Comparison of ENCODE assay signal across 1 cellular context in genomic region chr19:10230904-10231623, GRCh38.
TF ChIP-seq lines count a peak whose summit lies in the region.

S1PR2 (minus strand) TSS chr19:10231331; CDS start chr19:10224905, 6,426 bp downstream.

TF ChIP-seq in K562, 482 proteins besides CTCF, POLR2A, EP300 and RAD21 (continued from another document and continues in another):
- TF ChIP-seq, protein P1, sequence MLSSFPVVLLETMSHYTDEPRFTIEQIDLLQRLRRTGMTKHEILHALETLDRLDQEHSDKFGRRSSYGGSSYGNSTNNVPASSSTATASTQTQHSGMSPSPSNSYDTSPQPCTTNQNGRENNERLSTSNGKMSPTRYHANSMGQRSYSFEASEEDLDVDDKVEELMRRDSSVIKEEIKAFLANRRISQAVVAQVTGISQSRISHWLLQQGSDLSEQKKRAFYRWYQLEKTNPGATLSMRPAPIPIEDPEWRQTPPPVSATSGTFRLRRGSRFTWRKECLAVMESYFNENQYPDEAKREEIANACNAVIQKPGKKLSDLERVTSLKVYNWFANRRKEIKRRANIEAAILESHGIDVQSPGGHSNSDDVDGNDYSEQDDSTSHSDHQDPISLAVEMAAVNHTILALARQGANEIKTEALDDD (IDR thresholded peaks at IDR 0.05) = no peak
- no peak for TF ChIP-seq HDAC8 (tag; IDR thresholded peaks at IDR 0.05)
- no peak for TF ChIP-seq TGIF2 (CRISPR knock-in tag; IDR thresholded peaks at IDR 0.05)
- no peak for TF ChIP-seq NEUROD1 (IDR thresholded peaks at IDR 0.05; ENCODE audit: borderline replicate concordance, low read depth, low read length, partially characterized antibody)
- no peak for TF ChIP-seq PRPF4 (IDR thresholded peaks at IDR 0.05; ENCODE audit: insufficient read depth, low read depth, low read length, poor library complexity, severe bottlenecking)
- TF ChIP-seq HEY1 (CRISPR knock-in tag; IDR thresholded peaks at IDR 0.05; ENCODE audit: borderline replicate concordance) = no peak
- TF ChIP-seq SOX6 (IDR thresholded peaks at IDR 0.05) = no peak
- no peak for TF ChIP-seq MAFG (tag; conservative IDR thresholded peaks at IDR 0.05)
- no peak for TF ChIP-seq ZNF668 (CRISPR knock-in tag; IDR thresholded peaks at IDR 0.05)
- TF ChIP-seq MYNN (IDR thresholded peaks at IDR 0.05) = no peak
- TF ChIP-seq MYNN (CRISPR knock-in tag; IDR thresholded peaks at IDR 0.05) = no peak
- TF ChIP-seq TBL1XR1 (IDR thresholded peaks at IDR 0.05; ENCODE audit: low read length in 2 of 2) = peak in 1 of 2 experiments; percentile 63; a peak in 1 of 4 replicates
- TF ChIP-seq, protein P2, sequence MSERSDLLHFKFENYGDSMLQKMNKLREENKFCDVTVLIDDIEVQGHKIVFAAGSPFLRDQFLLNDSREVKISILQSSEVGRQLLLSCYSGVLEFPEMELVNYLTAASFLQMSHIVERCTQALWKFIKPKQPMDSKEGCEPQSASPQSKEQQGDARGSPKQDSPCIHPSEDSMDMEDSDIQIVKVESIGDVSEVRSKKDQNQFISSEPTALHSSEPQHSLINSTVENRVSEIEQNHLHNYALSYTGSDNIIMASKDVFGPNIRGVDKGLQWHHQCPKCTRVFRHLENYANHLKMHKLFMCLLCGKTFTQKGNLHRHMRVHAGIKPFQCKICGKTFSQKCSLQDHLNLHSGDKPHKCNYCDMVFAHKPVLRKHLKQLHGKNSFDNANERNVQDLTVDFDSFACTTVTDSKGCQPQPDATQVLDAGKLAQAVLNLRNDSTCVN (CRISPR knock-in tag; IDR thresholded peaks at IDR 0.05) = no peak
- no peak for TF ChIP-seq PHF21A (IDR thresholded peaks at IDR 0.05; ENCODE audit: borderline replicate concordance, low read depth)
- no peak for TF ChIP-seq BDP1 (IDR thresholded peaks at IDR 0.05; ENCODE audit: insufficient read depth, insufficient read length)
- TF ChIP-seq ARNT (IDR thresholded peaks at IDR 0.05) = no peak
- TF ChIP-seq, protein P3, sequence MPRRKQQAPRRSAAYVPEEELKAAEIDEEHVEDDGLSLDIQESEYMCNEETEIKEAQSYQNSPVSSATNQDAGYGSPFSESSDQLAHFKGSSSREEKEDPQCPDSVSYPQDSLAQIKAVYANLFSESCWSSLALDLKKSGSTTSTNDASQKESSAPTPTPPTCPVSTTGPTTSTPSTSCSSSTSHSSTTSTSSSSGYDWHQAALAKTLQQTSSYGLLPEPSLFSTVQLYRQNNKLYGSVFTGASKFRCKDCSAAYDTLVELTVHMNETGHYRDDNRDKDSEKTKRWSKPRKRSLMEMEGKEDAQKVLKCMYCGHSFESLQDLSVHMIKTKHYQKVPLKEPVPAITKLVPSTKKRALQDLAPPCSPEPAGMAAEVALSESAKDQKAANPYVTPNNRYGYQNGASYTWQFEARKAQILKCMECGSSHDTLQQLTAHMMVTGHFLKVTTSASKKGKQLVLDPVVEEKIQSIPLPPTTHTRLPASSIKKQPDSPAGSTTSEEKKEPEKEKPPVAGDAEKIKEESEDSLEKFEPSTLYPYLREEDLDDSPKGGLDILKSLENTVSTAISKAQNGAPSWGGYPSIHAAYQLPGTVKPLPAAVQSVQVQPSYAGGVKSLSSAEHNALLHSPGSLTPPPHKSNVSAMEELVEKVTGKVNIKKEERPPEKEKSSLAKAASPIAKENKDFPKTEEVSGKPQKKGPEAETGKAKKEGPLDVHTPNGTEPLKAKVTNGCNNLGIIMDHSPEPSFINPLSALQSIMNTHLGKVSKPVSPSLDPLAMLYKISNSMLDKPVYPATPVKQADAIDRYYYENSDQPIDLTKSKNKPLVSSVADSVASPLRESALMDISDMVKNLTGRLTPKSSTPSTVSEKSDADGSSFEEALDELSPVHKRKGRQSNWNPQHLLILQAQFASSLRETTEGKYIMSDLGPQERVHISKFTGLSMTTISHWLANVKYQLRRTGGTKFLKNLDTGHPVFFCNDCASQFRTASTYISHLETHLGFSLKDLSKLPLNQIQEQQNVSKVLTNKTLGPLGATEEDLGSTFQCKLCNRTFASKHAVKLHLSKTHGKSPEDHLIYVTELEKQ (CRISPR knock-in tag; IDR thresholded peaks at IDR 0.05) = no peak
- no peak for TF ChIP-seq ZNF354B (CRISPR knock-in tag; IDR thresholded peaks at IDR 0.05)
- no peak for TF ChIP-seq TRIM28 (IDR thresholded peaks at IDR 0.05)
- no peak for TF ChIP-seq ZNF583 (CRISPR knock-in tag; IDR thresholded peaks at IDR 0.05)
- no peak for TF ChIP-seq ARID1B (IDR thresholded peaks at IDR 0.05)
- no peak for TF ChIP-seq HOXB6 (CRISPR knock-in tag; IDR thresholded peaks at IDR 0.05; ENCODE audit: borderline replicate concordance)
- TF ChIP-seq ZNF253 (CRISPR knock-in tag; conservative IDR thresholded peaks at IDR 0.05) = no peak
- no peak for TF ChIP-seq AFF4 (CRISPR knock-in tag; IDR thresholded peaks at IDR 0.05)
- peak; percentile 29 for TF ChIP-seq SMAD1 (IDR thresholded peaks at IDR 0.05; ENCODE audit: low read depth, low read length, partially characterized antibody)
- TF ChIP-seq MEF2D (tag; conservative IDR thresholded peaks at IDR 0.05; ENCODE audit: low read depth) = no peak
- no peak for TF ChIP-seq SIRT6 (IDR thresholded peaks at IDR 0.05; ENCODE audit: low read depth, low read length)
- no peak for TF ChIP-seq ZNF133 (CRISPR knock-in tag; IDR thresholded peaks at IDR 0.05)
- no peak for TF ChIP-seq JUND (IDR thresholded peaks at IDR 0.05; ENCODE audit: borderline replicate concordance, low read depth, low read length)
- TF ChIP-seq JUND (tag; IDR thresholded peaks at IDR 0.05; ENCODE audit: borderline replicate concordance, low read depth, low read length) = peak; percentile 45; the same call in 1 of the 3 replicates
- TF ChIP-seq, protein P4, sequence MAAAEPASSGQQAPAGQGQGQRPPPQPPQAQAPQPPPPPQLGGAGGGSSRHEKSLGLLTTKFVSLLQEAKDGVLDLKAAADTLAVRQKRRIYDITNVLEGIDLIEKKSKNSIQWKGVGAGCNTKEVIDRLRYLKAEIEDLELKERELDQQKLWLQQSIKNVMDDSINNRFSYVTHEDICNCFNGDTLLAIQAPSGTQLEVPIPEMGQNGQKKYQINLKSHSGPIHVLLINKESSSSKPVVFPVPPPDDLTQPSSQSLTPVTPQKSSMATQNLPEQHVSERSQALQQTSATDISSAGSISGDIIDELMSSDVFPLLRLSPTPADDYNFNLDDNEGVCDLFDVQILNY (CRISPR knock-in tag; IDR thresholded peaks at IDR 0.05) = no peak
- TF ChIP-seq ZC3H8 (IDR thresholded peaks at IDR 0.05) = no peak
- no peak for TF ChIP-seq ZNF551 (CRISPR knock-in tag; IDR thresholded peaks at IDR 0.05)
- no peak for TF ChIP-seq ZNF316 (IDR thresholded peaks at IDR 0.05)
- no peak for TF ChIP-seq NCOA2 (IDR thresholded peaks at IDR 0.05; ENCODE audit: partially characterized antibody in 2 of 2)
- no peak for TF ChIP-seq ZC3H11A (IDR thresholded peaks at IDR 0.05; ENCODE audit: low read depth, low read length)
- TF ChIP-seq PCBP1 (IDR thresholded peaks at IDR 0.05; ENCODE audit: low read depth, low read length, poor library complexity, severe bottlenecking) = peak; percentile 82
- TF ChIP-seq, protein P5, sequence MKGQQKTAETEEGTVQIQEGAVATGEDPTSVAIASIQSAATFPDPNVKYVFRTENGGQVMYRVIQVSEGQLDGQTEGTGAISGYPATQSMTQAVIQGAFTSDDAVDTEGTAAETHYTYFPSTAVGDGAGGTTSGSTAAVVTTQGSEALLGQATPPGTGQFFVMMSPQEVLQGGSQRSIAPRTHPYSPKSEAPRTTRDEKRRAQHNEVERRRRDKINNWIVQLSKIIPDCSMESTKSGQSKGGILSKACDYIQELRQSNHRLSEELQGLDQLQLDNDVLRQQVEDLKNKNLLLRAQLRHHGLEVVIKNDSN (CRISPR knock-in tag; IDR thresholded peaks at IDR 0.05) = no peak
- peak; percentile 94 for TF ChIP-seq CREM (IDR thresholded peaks at IDR 0.05; ENCODE audit: low read depth)
- TF ChIP-seq POU5F1 (IDR thresholded peaks at IDR 0.05; ENCODE audit: borderline replicate concordance, low read depth, low read length, partially characterized antibody) = no peak
- TF ChIP-seq ILK (tag; IDR thresholded peaks at IDR 0.05; ENCODE audit: borderline replicate concordance, low read depth) = no peak
- peak; percentile 20 for TF ChIP-seq KDM5B (IDR thresholded peaks at IDR 0.05; ENCODE audit: insufficient replicate concordance, low read depth, low read length)
- TF ChIP-seq KAT8 (IDR thresholded peaks at IDR 0.05; ENCODE audit: low read depth) = no peak
- TF ChIP-seq MEF2A (IDR thresholded peaks at IDR 0.05; ENCODE audit: control insufficient read depth, low read depth, low read length) = no peak
- TF ChIP-seq, protein P6, sequence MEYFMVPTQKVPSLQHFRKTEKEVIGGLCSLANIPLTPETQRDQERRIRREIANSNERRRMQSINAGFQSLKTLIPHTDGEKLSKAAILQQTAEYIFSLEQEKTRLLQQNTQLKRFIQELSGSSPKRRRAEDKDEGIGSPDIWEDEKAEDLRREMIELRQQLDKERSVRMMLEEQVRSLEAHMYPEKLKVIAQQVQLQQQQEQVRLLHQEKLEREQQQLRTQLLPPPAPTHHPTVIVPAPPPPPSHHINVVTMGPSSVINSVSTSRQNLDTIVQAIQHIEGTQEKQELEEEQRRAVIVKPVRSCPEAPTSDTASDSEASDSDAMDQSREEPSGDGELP (CRISPR knock-in tag; IDR thresholded peaks at IDR 0.05; ENCODE audit: borderline replicate concordance) = peak; percentile 31; the same call in 1 of the 2 replicates
- TF ChIP-seq ZEB2 (IDR thresholded peaks at IDR 0.05) = no peak
- no peak for TF ChIP-seq ADNP (tag; IDR thresholded peaks at IDR 0.05)
- no peak for TF ChIP-seq IRF1 (CRISPR knock-in tag; IDR thresholded peaks at IDR 0.05; ENCODE audit: borderline replicate concordance)
- no peak for TF ChIP-seq PURB (CRISPR knock-in tag; IDR thresholded peaks at IDR 0.05; ENCODE audit: low read depth)
- TF ChIP-seq RNF2 (IDR thresholded peaks at IDR 0.05) = no peak
- no peak for TF ChIP-seq SIX5 (IDR thresholded peaks at IDR 0.05; ENCODE audit: borderline replicate concordance in 1 of 2, insufficient read depth in 1 of 2, low read depth in 1 of 2, low read length in 2 of 2)
- TF ChIP-seq ZZZ3 (IDR thresholded peaks at IDR 0.05) = no peak
- no peak for TF ChIP-seq ZNF24 (IDR thresholded peaks at IDR 0.05)
- TF ChIP-seq, protein P7, sequence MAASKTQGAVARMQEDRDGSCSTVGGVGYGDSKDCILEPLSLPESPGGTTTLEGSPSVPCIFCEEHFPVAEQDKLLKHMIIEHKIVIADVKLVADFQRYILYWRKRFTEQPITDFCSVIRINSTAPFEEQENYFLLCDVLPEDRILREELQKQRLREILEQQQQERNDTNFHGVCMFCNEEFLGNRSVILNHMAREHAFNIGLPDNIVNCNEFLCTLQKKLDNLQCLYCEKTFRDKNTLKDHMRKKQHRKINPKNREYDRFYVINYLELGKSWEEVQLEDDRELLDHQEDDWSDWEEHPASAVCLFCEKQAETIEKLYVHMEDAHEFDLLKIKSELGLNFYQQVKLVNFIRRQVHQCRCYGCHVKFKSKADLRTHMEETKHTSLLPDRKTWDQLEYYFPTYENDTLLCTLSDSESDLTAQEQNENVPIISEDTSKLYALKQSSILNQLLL (CRISPR knock-in tag; IDR thresholded peaks at IDR 0.05; ENCODE audit: borderline replicate concordance) = no peak
- no peak for TF ChIP-seq ETS2 (tag; IDR thresholded peaks at IDR 0.05; ENCODE audit: borderline replicate concordance, poor library complexity, severe bottlenecking)
- TF ChIP-seq FOXA3 (CRISPR knock-in tag; conservative IDR thresholded peaks at IDR 0.05 in 1 of 2, IDR thresholded peaks at IDR 0.05 in 1 of 2) = no peak
- TF ChIP-seq ZFP1 (CRISPR knock-in tag; IDR thresholded peaks at IDR 0.05) = no peak
- 0 out of 2 replicates have a peak, but pooled peaks have one; percentile 26 for TF ChIP-seq MBD2 (IDR thresholded peaks at IDR 0.05; ENCODE audit: borderline replicate concordance, low read depth)
- TF ChIP-seq, protein P8, sequence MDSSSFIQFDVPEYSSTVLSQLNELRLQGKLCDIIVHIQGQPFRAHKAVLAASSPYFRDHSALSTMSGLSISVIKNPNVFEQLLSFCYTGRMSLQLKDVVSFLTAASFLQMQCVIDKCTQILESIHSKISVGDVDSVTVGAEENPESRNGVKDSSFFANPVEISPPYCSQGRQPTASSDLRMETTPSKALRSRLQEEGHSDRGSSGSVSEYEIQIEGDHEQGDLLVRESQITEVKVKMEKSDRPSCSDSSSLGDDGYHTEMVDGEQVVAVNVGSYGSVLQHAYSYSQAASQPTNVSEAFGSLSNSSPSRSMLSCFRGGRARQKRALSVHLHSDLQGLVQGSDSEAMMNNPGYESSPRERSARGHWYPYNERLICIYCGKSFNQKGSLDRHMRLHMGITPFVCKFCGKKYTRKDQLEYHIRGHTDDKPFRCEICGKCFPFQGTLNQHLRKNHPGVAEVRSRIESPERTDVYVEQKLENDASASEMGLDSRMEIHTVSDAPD (CRISPR knock-in tag; IDR thresholded peaks at IDR 0.05) = no peak
- no peak for TF ChIP-seq JUN (IDR thresholded peaks at IDR 0.05; ENCODE audit: borderline replicate concordance, low read depth, low read length)
- TF ChIP-seq JUN (CRISPR knock-in tag; IDR thresholded peaks at IDR 0.05; ENCODE audit: borderline replicate concordance) = no peak
